ENCODE assay signal across 1 cellular context in the genomic region with DNA sequence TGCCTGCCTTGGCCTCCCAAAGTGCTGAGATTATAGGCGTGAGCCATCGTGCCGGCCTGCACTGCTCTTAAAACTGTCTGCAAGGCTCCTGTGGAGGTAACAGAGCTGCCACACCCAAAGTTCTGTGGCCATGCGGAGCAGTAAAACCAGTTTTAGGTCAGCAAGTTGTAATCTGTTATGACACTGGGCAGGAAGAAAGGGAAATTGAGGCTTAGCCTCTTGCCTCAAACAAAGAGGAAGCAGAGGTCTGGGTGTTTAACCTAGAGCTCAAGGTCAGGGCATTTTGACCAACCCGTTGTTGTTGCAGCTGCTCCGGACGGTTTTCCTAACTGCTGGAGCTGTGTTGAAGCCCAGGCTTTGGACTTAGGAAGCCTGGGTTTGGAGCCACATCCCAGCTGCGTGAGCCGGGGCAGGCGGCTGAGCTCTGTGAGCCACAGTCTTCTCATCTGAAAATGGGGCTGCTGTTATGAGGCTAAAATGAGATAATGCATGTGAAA.
TF ChIP-seq lines count a peak whose summit lies in the region.

No MANE protein-coding gene starts in this region.

TF ChIP-seq in HepG2, 621 proteins besides CTCF, POLR2A, EP300 and RAD21 (continued from another document and continues in another):
- TF ChIP-seq HINFP (CRISPR knock-in tag; IDR thresholded peaks at IDR 0.05; ENCODE audit: low read depth) (no peak), ZBTB1 (CRISPR knock-in tag; IDR thresholded peaks at IDR 0.05; ENCODE audit: borderline replicate concordance) (no peak), KDM4B (CRISPR knock-in tag; IDR thresholded peaks at IDR 0.05) (no peak), KLF15 (CRISPR knock-in tag; IDR thresholded peaks at IDR 0.05; ENCODE audit: borderline replicate concordance) (no peak), ZSCAN31 (CRISPR knock-in tag; IDR thresholded peaks at IDR 0.05; ENCODE audit: low read depth) (no peak), ATF1 (CRISPR knock-in tag; IDR thresholded peaks at IDR 0.05) (no peak), KAT8 (CRISPR knock-in tag; IDR thresholded peaks at IDR 0.05) (peak; percentile 47; the same call in 1 of the 2 replicates), ZNF891 (CRISPR knock-in tag; IDR thresholded peaks at IDR 0.05) (no peak), IRF2 (CRISPR knock-in tag; IDR thresholded peaks at IDR 0.05) (0 out of 2 replicates have a peak, but pooled peaks have one; percentile 52), ZMYM4 (CRISPR knock-in tag; IDR thresholded peaks at IDR 0.05) (no peak), ATRX (CRISPR knock-in tag; IDR thresholded peaks at IDR 0.05; ENCODE audit: borderline replicate concordance) (no peak), RFX1 (IDR thresholded peaks at IDR 0.05) (no peak), ZNF557 (CRISPR knock-in tag; IDR thresholded peaks at IDR 0.05) (no peak), ZNF20 (CRISPR knock-in tag; IDR thresholded peaks at IDR 0.05) (no peak), PPARG (CRISPR knock-in tag; conservative IDR thresholded peaks at IDR 0.05) (0 out of 2 replicates have a peak, but pooled peaks have one; percentile 19), ZNF749 (CRISPR knock-in tag; IDR thresholded peaks at IDR 0.05; ENCODE audit: borderline replicate concordance) (no peak), BCL6 (CRISPR knock-in tag; IDR thresholded peaks at IDR 0.05) (no peak), ZEB1 (IDR thresholded peaks at IDR 0.05; ENCODE audit: insufficient replicate concordance, low read depth) (no peak), FOXA3 (CRISPR knock-in tag; IDR thresholded peaks at IDR 0.05) (peak; percentile 28; the same call in 1 of the 2 replicates), RARA (CRISPR knock-in tag; IDR thresholded peaks at IDR 0.05) (peak; percentile 68), ESRRA (CRISPR knock-in tag; IDR thresholded peaks at IDR 0.05; ENCODE audit: low read depth) (peak; percentile 80; the same call in 1 of the 2 replicates), FOXP1 (IDR thresholded peaks at IDR 0.05) (no peak), FOXP1 (CRISPR knock-in tag; IDR thresholded peaks at IDR 0.05) (peak; percentile 9; the same call in 1 of the 2 replicates), MED13 (CRISPR knock-in tag; IDR thresholded peaks at IDR 0.05) (no peak), ADNP (CRISPR knock-in tag; IDR thresholded peaks at IDR 0.05) (0 out of 2 replicates have a peak, but pooled peaks have one; percentile 54), SCMH1 (CRISPR knock-in tag; IDR thresholded peaks at IDR 0.05; ENCODE audit: borderline replicate concordance) (no peak), TCF12 (IDR thresholded peaks at IDR 0.05) (no peak), TCF12 (CRISPR knock-in tag; IDR thresholded peaks at IDR 0.05) (no peak), KLF11 (CRISPR knock-in tag; IDR thresholded peaks at IDR 0.05) (no peak), MTA1 (CRISPR knock-in tag; IDR thresholded peaks at IDR 0.05; ENCODE audit: borderline replicate concordance) (no peak; the same call in 1 of the 2 replicates), ZNF780A (CRISPR knock-in tag; IDR thresholded peaks at IDR 0.05) (no peak), ZNF580 (CRISPR knock-in tag; IDR thresholded peaks at IDR 0.05; ENCODE audit: borderline replicate concordance, low read depth) (0 out of 2 replicates have a peak, but pooled peaks have one; percentile 63), ZNF879 (CRISPR knock-in tag; IDR thresholded peaks at IDR 0.05) (no peak), ZFP91 (CRISPR knock-in tag; IDR thresholded peaks at IDR 0.05; ENCODE audit: borderline replicate concordance) (no peak), ZNF773 (CRISPR knock-in tag; IDR thresholded peaks at IDR 0.05; ENCODE audit: borderline replicate concordance) (no peak), ZFP1 (CRISPR knock-in tag; IDR thresholded peaks at IDR 0.05) (no peak)
- TF ChIP-seq, protein P1, sequence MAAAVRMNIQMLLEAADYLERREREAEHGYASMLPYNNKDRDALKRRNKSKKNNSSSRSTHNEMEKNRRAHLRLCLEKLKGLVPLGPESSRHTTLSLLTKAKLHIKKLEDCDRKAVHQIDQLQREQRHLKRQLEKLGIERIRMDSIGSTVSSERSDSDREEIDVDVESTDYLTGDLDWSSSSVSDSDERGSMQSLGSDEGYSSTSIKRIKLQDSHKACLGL (CRISPR knock-in tag; IDR thresholded peaks at IDR 0.05), result no peak
- TF ChIP-seq, protein P2, sequence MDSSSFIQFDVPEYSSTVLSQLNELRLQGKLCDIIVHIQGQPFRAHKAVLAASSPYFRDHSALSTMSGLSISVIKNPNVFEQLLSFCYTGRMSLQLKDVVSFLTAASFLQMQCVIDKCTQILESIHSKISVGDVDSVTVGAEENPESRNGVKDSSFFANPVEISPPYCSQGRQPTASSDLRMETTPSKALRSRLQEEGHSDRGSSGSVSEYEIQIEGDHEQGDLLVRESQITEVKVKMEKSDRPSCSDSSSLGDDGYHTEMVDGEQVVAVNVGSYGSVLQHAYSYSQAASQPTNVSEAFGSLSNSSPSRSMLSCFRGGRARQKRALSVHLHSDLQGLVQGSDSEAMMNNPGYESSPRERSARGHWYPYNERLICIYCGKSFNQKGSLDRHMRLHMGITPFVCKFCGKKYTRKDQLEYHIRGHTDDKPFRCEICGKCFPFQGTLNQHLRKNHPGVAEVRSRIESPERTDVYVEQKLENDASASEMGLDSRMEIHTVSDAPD (CRISPR knock-in tag; IDR thresholded peaks at IDR 0.05), result no peak
- TF ChIP-seq, protein P3, sequence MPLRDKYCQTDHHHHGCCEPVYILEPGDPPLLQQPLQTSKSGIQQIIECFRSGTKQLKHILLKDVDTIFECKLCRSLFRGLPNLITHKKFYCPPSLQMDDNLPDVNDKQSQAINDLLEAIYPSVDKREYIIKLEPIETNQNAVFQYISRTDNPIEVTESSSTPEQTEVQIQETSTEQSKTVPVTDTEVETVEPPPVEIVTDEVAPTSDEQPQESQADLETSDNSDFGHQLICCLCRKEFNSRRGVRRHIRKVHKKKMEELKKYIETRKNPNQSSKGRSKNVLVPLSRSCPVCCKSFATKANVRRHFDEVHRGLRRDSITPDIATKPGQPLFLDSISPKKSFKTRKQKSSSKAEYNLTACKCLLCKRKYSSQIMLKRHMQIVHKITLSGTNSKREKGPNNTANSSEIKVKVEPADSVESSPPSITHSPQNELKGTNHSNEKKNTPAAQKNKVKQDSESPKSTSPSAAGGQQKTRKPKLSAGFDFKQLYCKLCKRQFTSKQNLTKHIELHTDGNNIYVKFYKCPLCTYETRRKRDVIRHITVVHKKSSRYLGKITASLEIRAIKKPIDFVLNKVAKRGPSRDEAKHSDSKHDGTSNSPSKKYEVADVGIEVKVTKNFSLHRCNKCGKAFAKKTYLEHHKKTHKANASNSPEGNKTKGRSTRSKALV (CRISPR knock-in tag; IDR thresholded peaks at IDR 0.05), result no peak
- TF ChIP-seq, protein P4, sequence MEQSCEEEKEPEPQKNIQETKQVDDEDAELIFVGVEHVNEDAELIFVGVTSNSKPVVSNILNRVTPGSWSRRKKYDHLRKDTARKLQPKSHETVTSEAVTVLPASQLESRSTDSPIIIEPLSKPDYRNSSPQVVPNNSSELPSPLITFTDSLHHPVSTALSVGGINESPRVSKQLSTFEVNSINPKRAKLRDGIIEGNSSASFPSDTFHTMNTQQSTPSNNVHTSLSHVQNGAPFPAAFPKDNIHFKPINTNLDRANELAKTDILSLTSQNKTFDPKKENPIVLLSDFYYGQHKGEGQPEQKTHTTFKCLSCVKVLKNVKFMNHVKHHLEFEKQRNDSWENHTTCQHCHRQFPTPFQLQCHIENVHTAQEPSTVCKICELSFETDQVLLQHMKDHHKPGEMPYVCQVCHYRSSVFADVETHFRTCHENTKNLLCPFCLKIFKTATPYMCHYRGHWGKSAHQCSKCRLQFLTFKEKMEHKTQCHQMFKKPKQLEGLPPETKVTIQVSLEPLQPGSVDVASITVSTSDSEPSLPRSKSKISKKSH (CRISPR knock-in tag; IDR thresholded peaks at IDR 0.05; ENCODE audit: borderline replicate concordance), result no peak
- TF ChIP-seq, protein P5, sequence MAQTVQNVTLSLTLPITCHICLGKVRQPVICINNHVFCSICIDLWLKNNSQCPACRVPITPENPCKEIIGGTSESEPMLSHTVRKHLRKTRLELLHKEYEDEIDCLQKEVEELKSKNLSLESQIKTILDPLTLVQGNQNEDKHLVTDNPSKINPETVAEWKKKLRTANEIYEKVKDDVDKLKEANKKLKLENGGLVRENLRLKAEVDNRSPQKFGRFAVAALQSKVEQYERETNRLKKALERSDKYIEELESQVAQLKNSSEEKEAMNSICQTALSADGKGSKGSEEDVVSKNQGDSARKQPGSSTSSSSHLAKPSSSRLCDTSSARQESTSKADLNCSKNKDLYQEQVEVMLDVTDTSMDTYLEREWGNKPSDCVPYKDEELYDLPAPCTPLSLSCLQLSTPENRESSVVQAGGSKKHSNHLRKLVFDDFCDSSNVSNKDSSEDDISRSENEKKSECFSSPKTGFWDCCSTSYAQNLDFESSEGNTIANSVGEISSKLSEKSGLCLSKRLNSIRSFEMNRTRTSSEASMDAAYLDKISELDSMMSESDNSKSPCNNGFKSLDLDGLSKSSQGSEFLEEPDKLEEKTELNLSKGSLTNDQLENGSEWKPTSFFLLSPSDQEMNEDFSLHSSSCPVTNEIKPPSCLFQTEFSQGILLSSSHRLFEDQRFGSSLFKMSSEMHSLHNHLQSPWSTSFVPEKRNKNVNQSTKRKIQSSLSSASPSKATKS (CRISPR knock-in tag; IDR thresholded peaks at IDR 0.05), result no peak
- TF ChIP-seq, protein P6, sequence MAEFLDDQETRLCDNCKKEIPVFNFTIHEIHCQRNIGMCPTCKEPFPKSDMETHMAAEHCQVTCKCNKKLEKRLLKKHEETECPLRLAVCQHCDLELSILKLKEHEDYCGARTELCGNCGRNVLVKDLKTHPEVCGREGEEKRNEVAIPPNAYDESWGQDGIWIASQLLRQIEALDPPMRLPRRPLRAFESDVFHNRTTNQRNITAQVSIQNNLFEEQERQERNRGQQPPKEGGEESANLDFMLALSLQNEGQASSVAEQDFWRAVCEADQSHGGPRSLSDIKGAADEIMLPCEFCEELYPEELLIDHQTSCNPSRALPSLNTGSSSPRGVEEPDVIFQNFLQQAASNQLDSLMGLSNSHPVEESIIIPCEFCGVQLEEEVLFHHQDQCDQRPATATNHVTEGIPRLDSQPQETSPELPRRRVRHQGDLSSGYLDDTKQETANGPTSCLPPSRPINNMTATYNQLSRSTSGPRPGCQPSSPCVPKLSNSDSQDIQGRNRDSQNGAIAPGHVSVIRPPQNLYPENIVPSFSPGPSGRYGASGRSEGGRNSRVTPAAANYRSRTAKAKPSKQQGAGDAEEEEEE (CRISPR knock-in tag; IDR thresholded peaks at IDR 0.05; ENCODE audit: borderline replicate concordance), result no peak
- TF ChIP-seq, protein P7, sequence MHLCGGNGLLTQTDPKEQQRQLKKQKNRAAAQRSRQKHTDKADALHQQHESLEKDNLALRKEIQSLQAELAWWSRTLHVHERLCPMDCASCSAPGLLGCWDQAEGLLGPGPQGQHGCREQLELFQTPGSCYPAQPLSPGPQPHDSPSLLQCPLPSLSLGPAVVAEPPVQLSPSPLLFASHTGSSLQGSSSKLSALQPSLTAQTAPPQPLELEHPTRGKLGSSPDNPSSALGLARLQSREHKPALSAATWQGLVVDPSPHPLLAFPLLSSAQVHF (CRISPR knock-in tag; IDR thresholded peaks at IDR 0.05), result no peak
- TF ChIP-seq, protein P8, sequence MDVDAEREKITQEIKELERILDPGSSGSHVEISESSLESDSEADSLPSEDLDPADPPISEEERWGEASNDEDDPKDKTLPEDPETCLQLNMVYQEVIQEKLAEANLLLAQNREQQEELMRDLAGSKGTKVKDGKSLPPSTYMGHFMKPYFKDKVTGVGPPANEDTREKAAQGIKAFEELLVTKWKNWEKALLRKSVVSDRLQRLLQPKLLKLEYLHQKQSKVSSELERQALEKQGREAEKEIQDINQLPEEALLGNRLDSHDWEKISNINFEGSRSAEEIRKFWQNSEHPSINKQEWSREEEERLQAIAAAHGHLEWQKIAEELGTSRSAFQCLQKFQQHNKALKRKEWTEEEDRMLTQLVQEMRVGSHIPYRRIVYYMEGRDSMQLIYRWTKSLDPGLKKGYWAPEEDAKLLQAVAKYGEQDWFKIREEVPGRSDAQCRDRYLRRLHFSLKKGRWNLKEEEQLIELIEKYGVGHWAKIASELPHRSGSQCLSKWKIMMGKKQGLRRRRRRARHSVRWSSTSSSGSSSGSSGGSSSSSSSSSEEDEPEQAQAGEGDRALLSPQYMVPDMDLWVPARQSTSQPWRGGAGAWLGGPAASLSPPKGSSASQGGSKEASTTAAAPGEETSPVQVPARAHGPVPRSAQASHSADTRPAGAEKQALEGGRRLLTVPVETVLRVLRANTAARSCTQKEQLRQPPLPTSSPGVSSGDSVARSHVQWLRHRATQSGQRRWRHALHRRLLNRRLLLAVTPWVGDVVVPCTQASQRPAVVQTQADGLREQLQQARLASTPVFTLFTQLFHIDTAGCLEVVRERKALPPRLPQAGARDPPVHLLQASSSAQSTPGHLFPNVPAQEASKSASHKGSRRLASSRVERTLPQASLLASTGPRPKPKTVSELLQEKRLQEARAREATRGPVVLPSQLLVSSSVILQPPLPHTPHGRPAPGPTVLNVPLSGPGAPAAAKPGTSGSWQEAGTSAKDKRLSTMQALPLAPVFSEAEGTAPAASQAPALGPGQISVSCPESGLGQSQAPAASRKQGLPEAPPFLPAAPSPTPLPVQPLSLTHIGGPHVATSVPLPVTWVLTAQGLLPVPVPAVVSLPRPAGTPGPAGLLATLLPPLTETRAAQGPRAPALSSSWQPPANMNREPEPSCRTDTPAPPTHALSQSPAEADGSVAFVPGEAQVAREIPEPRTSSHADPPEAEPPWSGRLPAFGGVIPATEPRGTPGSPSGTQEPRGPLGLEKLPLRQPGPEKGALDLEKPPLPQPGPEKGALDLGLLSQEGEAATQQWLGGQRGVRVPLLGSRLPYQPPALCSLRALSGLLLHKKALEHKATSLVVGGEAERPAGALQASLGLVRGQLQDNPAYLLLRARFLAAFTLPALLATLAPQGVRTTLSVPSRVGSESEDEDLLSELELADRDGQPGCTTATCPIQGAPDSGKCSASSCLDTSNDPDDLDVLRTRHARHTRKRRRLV (CRISPR knock-in tag; IDR thresholded peaks at IDR 0.05), result no peak
